Comparison of ENCODE assay signal across 19 cellular contexts in the genomic region with DNA sequence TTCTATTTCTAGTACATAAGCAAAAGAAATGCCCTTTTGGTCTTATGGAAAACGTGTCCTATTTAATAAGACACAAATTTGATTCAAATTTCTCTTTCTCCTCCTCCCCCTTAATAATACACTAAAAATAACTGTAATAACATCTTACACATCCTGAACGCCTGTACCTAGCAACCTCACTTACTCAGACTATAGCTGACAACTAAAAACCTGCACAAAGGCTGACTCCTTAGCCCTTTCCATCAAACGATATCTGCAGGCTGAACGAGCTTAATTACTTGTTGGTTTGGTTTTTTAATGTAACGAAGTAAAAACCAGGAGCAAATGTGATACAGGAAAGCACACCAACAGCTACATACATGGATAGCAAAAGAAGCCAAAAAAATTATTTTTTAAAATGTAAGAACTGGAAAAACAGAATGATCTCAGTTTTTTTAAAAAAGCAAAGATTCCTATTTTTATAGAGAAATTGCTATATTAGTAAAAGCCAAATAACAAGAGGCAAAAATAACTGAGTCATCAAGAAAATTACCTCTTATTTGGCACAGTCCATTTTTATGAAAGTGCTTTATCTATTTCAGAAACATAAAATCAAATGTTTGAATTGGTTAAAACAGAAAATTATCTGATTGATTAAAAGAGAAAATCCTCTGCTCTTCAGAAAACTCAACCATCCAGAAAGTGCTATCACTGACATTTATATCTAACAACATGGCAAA. TPM values are rescaled to one million over a fixed set of nuclear protein-coding genes. Genes with fewer than 3 reads are reported as not detected.
A peak's percentile ranks its signal among the peaks of the same experiment; 100 is the strongest.
DNase-seq lines count a peak whose midpoint lies in the region; ATAC-seq and TF ChIP-seq lines count a peak whose summit lies in the region.
"Had no signal": no experiment of that assay in that cellular context is flagged by ENCODE, and none has a peak within 500 bp of the region (broad histone marks: within the 10 kb centered on the region; RNA-seq: fewer than 3 reads in every experiment).

No MANE protein-coding gene starts in this region.

- H3K27me3 ChIP-seq in MG63 (no peaks in the 10 kb centered on the region), body of pancreas (no peaks in the 10 kb centered on the region), liver (ENCODE audit: control insufficient read depth in 4 of 4, insufficient read depth in 4 of 4, low read length in 3 of 4) (no peaks in the 10 kb centered on the region), thoracic aorta (replicated peaks; ENCODE audit: insufficient read depth) (no peaks in the 10 kb centered on the region)

- H3K9me3 ChIP-seq in MG63, result no peaks in the 10 kb centered on the region
- H3K9me3 ChIP-seq in body of pancreas, result no peaks in the 10 kb centered on the region
- H3K9me3 ChIP-seq in liver (ENCODE audit: control insufficient read depth in 4 of 4, low read length in 3 of 4), result no peaks in the 10 kb centered on the region
- no peaks in the 10 kb centered on the region for H3K9me3 ChIP-seq in thoracic aorta

- TF ChIP-seq CTCF in body of pancreas (IDR thresholded peaks at IDR 0.05) (no peak), liver (IDR thresholded peaks at IDR 0.05; ENCODE audit: low read depth, low read length, missing input control) (no peak), thoracic aorta (IDR thresholded peaks at IDR 0.05) (no peak)

- peak overlapping the region in 3 of 4 donors; percentile 35 to 89 (median 87) for H3K27ac ChIP-seq in body of pancreas
- H3K27ac ChIP-seq in liver (ENCODE audit: low read depth in 1 of 2, low read length in 2 of 2), result peak overlapping the region; percentile 40 to 94
- H3K27ac ChIP-seq in thoracic aorta, result peak overlapping the region; percentile 37 to 75
- H3K27ac ChIP-seq: KMS-11 had no signal

- ATAC-seq in body of pancreas (no peak), thoracic aorta (ENCODE audit: insufficient number of reproducible peaks, low FRiP score, low read depth) (no peak), GM21723 (IDR thresholded peaks at IDR 0.05; ENCODE audit: unreplicated experiment) (no peak), GM19324 (IDR thresholded peaks at IDR 0.05; ENCODE audit: low FRiP score, unreplicated experiment) (no peak)
- ATAC-seq: activated CD4-positive, alpha-beta T cell treated with anti-CD3 and anti-CD28 coated beads for 36 hours; stimulated activated memory B cell treated with anti-CD40 and anti-IgM and Interleukin-4, amounts not matched to agents 10 μg/mL and 1 μg/mL and 100 μg/mL, for 72 hours; T-helper 17 cell had no signal

- H3K4me1 ChIP-seq in body of pancreas (peaks cover 53% of the 10 kb centered on the region), liver (ENCODE audit: control insufficient read depth in 4 of 4, insufficient read depth in 4 of 4, low read length in 3 of 4) (peaks cover 8 to 77% (median 49%) of the 10 kb centered on the region in 4 donors), thoracic aorta (ENCODE audit: control insufficient read depth in 1 of 2, low read depth in 2 of 2) (peaks cover 38 to 93% of the 10 kb centered on the region in 2 donors)

- H3K36me3 ChIP-seq in MG63 (peaks cover 7% of the 10 kb centered on the region), body of pancreas (replicated peaks in 1 of 2; ENCODE audit: insufficient read depth in 1 of 2, low read depth in 2 of 2) (no peaks in the 10 kb centered on the region), liver (ENCODE audit: control insufficient read depth in 4 of 4, insufficient read depth in 3 of 4, low read depth in 1 of 4, low read length in 3 of 4) (no peaks in the 10 kb centered on the region), thoracic aorta (no peaks in the 10 kb centered on the region)

- no peak for TF ChIP-seq POLR2A in body of pancreas (IDR thresholded peaks at IDR 0.05)

- DNase-seq in MG63 (no peak), body of pancreas (no peak), thoracic aorta (ENCODE audit: low spot score) (no peak), DMS79 treated with DMSO at 0.1 percent for 48 hours (lab: John Stamatoyannopoulos, UW) (no peak)
- DNase-seq: activated CD4-positive, alpha-beta T cell treated with anti-CD3 and anti-CD28 coated beads for 36 hours; activated CD8-positive, alpha-beta memory T cell treated with anti-CD3 and anti-CD28 coated beads for 24 hours; activated T-cell treated with anti-CD3 and anti-CD28 coated beads, Interleukin-2, amount 50 U/mL, for 1 hour; cortex of kidney; endodermal cell; mesendoderm; NCI-H146; NCI-H526; stimulated activated CD4-positive, alpha-beta T cell treated with anti-CD3 and anti-CD28 coated beads, Interleukin-2, amount 100 ng/mL, for 48 hours; T-helper 17 cell had no signal

- peak overlapping the region; percentile 22 for H3K4me3 ChIP-seq in MG63
- H3K4me3 ChIP-seq in body of pancreas, result no peak overlapping the region
- no peak overlapping the region for H3K4me3 ChIP-seq in liver (ENCODE audit: low read depth in 1 of 3, low read length in 3 of 3)
- H3K4me3 ChIP-seq in thoracic aorta, result peak overlapping the region; percentile 58

- intact Hi-C loops in body of pancreas (cut with DNase I), result no loop called here

- H3K9ac ChIP-seq in liver (ENCODE audit: low read depth in 1 of 2, low read length in 2 of 2), result no peak overlapping the region
- H3K9ac ChIP-seq: KMS-11 had no signal

- no peak for TF ChIP-seq RAD21 in liver (IDR thresholded peaks at IDR 0.05)

- WGBS in body of pancreas, 2 donors, result 66 to 78% methylated on average over 5 of the region's 5 CpGs
- 86% methylated on average over 5 of the region's 5 CpGs for WGBS in liver

TF ChIP-seq in liver, 16 proteins besides CTCF, POLR2A, EP300 and RAD21:
- TF ChIP-seq HNF4G (IDR thresholded peaks at IDR 0.05) (no peak), FOXA1 (IDR thresholded peaks at IDR 0.05) (no peak), EGR1 (IDR thresholded peaks at IDR 0.05; ENCODE audit: low read depth in 2 of 2) (no peak), SP1 (IDR thresholded peaks at IDR 0.05) (no peak), YY1 (IDR thresholded peaks at IDR 0.05) (no peak), TAF1 (conservative IDR thresholded peaks at IDR 0.05) (no peak), RXRA (IDR thresholded peaks at IDR 0.05) (no peak), HNF4A (conservative IDR thresholded peaks at IDR 0.05) (no peak)
- TF ChIP-seq, protein P1, sequence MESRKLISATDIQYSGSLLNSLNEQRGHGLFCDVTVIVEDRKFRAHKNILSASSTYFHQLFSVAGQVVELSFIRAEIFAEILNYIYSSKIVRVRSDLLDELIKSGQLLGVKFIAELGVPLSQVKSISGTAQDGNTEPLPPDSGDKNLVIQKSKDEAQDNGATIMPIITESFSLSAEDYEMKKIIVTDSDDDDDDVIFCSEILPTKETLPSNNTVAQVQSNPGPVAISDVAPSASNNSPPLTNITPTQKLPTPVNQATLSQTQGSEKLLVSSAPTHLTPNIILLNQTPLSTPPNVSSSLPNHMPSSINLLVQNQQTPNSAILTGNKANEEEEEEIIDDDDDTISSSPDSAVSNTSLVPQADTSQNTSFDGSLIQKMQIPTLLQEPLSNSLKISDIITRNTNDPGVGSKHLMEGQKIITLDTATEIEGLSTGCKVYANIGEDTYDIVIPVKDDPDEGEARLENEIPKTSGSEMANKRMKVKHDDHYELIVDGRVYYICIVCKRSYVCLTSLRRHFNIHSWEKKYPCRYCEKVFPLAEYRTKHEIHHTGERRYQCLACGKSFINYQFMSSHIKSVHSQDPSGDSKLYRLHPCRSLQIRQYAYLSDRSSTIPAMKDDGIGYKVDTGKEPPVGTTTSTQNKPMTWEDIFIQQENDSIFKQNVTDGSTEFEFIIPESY (IDR thresholded peaks at IDR 0.05), result no peak
- TF ChIP-seq, protein P2, sequence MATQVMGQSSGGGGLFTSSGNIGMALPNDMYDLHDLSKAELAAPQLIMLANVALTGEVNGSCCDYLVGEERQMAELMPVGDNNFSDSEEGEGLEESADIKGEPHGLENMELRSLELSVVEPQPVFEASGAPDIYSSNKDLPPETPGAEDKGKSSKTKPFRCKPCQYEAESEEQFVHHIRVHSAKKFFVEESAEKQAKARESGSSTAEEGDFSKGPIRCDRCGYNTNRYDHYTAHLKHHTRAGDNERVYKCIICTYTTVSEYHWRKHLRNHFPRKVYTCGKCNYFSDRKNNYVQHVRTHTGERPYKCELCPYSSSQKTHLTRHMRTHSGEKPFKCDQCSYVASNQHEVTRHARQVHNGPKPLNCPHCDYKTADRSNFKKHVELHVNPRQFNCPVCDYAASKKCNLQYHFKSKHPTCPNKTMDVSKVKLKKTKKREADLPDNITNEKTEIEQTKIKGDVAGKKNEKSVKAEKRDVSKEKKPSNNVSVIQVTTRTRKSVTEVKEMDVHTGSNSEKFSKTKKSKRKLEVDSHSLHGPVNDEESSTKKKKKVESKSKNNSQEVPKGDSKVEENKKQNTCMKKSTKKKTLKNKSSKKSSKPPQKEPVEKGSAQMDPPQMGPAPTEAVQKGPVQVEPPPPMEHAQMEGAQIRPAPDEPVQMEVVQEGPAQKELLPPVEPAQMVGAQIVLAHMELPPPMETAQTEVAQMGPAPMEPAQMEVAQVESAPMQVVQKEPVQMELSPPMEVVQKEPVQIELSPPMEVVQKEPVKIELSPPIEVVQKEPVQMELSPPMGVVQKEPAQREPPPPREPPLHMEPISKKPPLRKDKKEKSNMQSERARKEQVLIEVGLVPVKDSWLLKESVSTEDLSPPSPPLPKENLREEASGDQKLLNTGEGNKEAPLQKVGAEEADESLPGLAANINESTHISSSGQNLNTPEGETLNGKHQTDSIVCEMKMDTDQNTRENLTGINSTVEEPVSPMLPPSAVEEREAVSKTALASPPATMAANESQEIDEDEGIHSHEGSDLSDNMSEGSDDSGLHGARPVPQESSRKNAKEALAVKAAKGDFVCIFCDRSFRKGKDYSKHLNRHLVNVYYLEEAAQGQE (IDR thresholded peaks at IDR 0.05), result no peak
TF ChIP-seq in liver: peak in this region for 0.

RNA-seq across cellular contexts. Expression of a gene that starts 23.5 kb away (rescaled TPM):
- 12.4 and 18.4 TPM in 2 replicates for total RNA-seq in MG63 (2014; rRNA removed; shearing (Covaris generic); ENCODE audit: low replicate concordance)
- total RNA-seq in body of pancreas (10 to 100 TPM; 22.4 to 29.1 TPM), liver (10 to 100 TPM in 1 of 2 donors, 1 to 10 TPM in 1; 9.6 to 25.1 TPM), thoracic aorta (10 to 100 TPM; 44.1 to 83.8 TPM)
- polyA plus RNA-seq in liver, result 10 to 100 TPM in 1 of 2 donors, 1 to 10 TPM in 1; 3.6 to 12.5 TPM

Comparison
In these comparisons a context has a peak if more than half of its experiments do, and no peak if none do; other contexts are left out.
1. H3K4me3 ChIP-seq: peak in MG63 (single experiment) and thoracic aorta (single experiment); none in body of pancreas (0 of 2) and liver (0 of 3).
2. Peak in every context shown above with its lines, with median percentiles within 50 percentile points of each other: H3K27ac ChIP-seq.